22 cellular contexts compared by ENCODE assay signal in genomic region chr19:5229778-5230165, GRCh38.
DNase-seq lines count a peak whose midpoint lies in the region; ATAC-seq, FAIRE-seq and TF ChIP-seq lines count a peak whose summit lies in the region.
"Had no signal": no experiment of that assay in that cellular context is flagged by ENCODE, and none has a peak within 500 bp of the region (broad histone marks: within the 10 kb centered on the region; RNA-seq: fewer than 3 reads in every experiment).

No MANE protein-coding gene starts in this region.

- TF ChIP-seq CTCF in coronary artery (IDR thresholded peaks at IDR 0.05) (no peak), psoas muscle (IDR thresholded peaks at IDR 0.05) (no peak), kidney (IDR thresholded peaks at IDR 0.05; ENCODE audit: borderline replicate concordance, extremely low read depth, insufficient read depth) (no peak), Peyer's patch (IDR thresholded peaks at IDR 0.05) (no peak)

- H3K27ac ChIP-seq in CD4-positive, alpha-beta memory T cell (ENCODE audit: low read depth, low read length) = no peak overlapping the region
- no peak overlapping the region for H3K27ac ChIP-seq in HUES6 (ENCODE audit: low read depth, low read length)
- H3K27ac ChIP-seq in coronary artery = no peak overlapping the region
- no peak overlapping the region for H3K27ac ChIP-seq in psoas muscle
- H3K27ac ChIP-seq in kidney (ENCODE audit: low read depth in 2 of 2, low read length in 2 of 2) = no peak overlapping the region
- no peak overlapping the region for H3K27ac ChIP-seq in Peyer's patch
- H3K27ac ChIP-seq: WERI-Rb-1 had no signal

- no peak for DNase-seq in CD4-positive, alpha-beta memory T cell
- DNase-seq in coronary artery (ENCODE audit: low spot score) = no peak
- DNase-seq in psoas muscle = no peak
- DNase-seq in kidney = no peak
- DNase-seq in HUDEP-2 (lab: John Stamatoyannopoulos, UW; ENCODE audit: unreplicated experiment in 76 of 76) = no peak
- DNase-seq in Peyer's patch = no peak
- DNase-seq in activated CD4-positive, CD25-positive, alpha-beta regulatory T cell treated with anti-CD3 and anti-CD28 coated beads, Interleukin-2, amount 50 U/mL, for 72 hours = no peak
- DNase-seq: activated T-cell treated with anti-CD3 and anti-CD28 coated beads, Interleukin-2, amount 50 U/mL, for 48 hours; Caco-2; EL; Kasumi-1; left cardiac atrium; NCI-H1105; NCI-H2107; SIG-M5; WERI-Rb-1 had no signal

- H3K27me3 ChIP-seq in CD4-positive, alpha-beta memory T cell (ENCODE audit: insufficient read depth, low read length) = no peaks in the 10 kb centered on the region
- H3K27me3 ChIP-seq in HUES6 (ENCODE audit: control insufficient read depth, insufficient read depth, low read length) (no peaks in the 10 kb centered on the region), psoas muscle (ENCODE audit: insufficient read depth in 3 of 3, low read length in 2 of 3) (no peaks in the 10 kb centered on the region), Peyer's patch (no peaks in the 10 kb centered on the region)

- H3K9ac ChIP-seq in HUES6 (ENCODE audit: low read length) = no peak overlapping the region
- no peak overlapping the region for H3K9ac ChIP-seq in kidney (ENCODE audit: low read length in 2 of 2)

- H3K4me3 Mint-ChIP-seq in CD4-positive, alpha-beta memory T cell = peak overlapping the region in 6 of 8 donors; percentile 4 to 55 (median 30)
- H3K4me3 Mint-ChIP-seq: neural crest cell; T-helper 1 cell treated with Interleukin-12 subunit alpha and Interleukin-12 subunit beta and Interleukin-4 antibody, amounts not matched to agents 30 μg/mL and 1 μg/mL, for 36 hours had no signal

- H3K9me3 ChIP-seq in CD4-positive, alpha-beta memory T cell (ENCODE audit: control insufficient read depth in 1 of 2, low read length in 2 of 2) = no peaks in the 10 kb centered on the region
- no peaks in the 10 kb centered on the region for H3K9me3 ChIP-seq in HUES6 (ENCODE audit: control insufficient read depth, insufficient read depth, low read depth, low read length)
- no peaks in the 10 kb centered on the region for H3K9me3 ChIP-seq in psoas muscle
- H3K9me3 ChIP-seq in kidney (ENCODE audit: control insufficient read depth in 1 of 2, low read length in 2 of 2) = no peaks in the 10 kb centered on the region
- H3K9me3 ChIP-seq in Peyer's patch = no peaks in the 10 kb centered on the region
- H3K9me3 ChIP-seq: Caco-2 had no signal

- no peaks in the 10 kb centered on the region for H3K4me1 ChIP-seq in CD4-positive, alpha-beta memory T cell (ENCODE audit: insufficient read depth, low read length)
- peaks cover 5% of the 10 kb centered on the region; the same call in 1 of the 2 replicates for H3K4me1 ChIP-seq in HUES6 (ENCODE audit: control insufficient read depth, insufficient read depth, low read length)
- H3K4me1 ChIP-seq in psoas muscle = no peaks in the 10 kb centered on the region
- no peaks in the 10 kb centered on the region for H3K4me1 ChIP-seq in kidney (ENCODE audit: control insufficient read depth in 1 of 2, insufficient read depth in 1 of 2, low read depth in 1 of 2, low read length in 2 of 2)
- no peaks in the 10 kb centered on the region for H3K4me1 ChIP-seq in Peyer's patch
- H3K4me1 ChIP-seq: Caco-2 had no signal

- H3K36me3 Mint-ChIP-seq in CD4-positive, alpha-beta memory T cell = no peaks in the 10 kb centered on the region
- H3K36me3 Mint-ChIP-seq: activated naive CD4-positive, alpha-beta T cell treated with anti-CD3 and anti-CD28 coated beads, Interleukin-2, amount 50 U/mL, for 72 hours had no signal

- no peaks in the 10 kb centered on the region for H3K9me3 Mint-ChIP-seq in CD4-positive, alpha-beta memory T cell
- H3K9me3 Mint-ChIP-seq: activated naive CD4-positive, alpha-beta T cell treated with anti-CD3 and anti-CD28 coated beads, Interleukin-2, amount 50 U/mL, for 72 hours; neural crest cell; T-helper 1 cell treated with Interleukin-12 subunit alpha and Interleukin-12 subunit beta and Interleukin-4 antibody, amounts not matched to agents 30 μg/mL and 1 μg/mL, for 36 hours had no signal

- intact Hi-C loops in CD4-positive, alpha-beta memory T cell (cut with micrococcal nuclease) = no loop called here
- intact Hi-C loops in psoas muscle (cut with DNase I) = no loop called here
- intact Hi-C loops in kidney (cut with DNase I) = no loop called here

- no peak overlapping the region for H3K4me3 ChIP-seq in CD4-positive, alpha-beta memory T cell (ENCODE audit: low read length in 2 of 2)
- H3K4me3 ChIP-seq in HUES6 (ENCODE audit: low read depth, low read length) = peak overlapping the region; percentile 22
- H3K4me3 ChIP-seq in coronary artery = peak overlapping the region; percentile 61
- H3K4me3 ChIP-seq in psoas muscle = peak overlapping the region; percentile 11
- no peak overlapping the region for H3K4me3 ChIP-seq in kidney (ENCODE audit: low read length in 2 of 2)
- H3K4me3 ChIP-seq in Peyer's patch = peak overlapping the region in 1 of 4 donors; percentile 11

- no peak overlapping the region for H3K27ac Mint-ChIP-seq in CD4-positive, alpha-beta memory T cell
- H3K27ac Mint-ChIP-seq: activated naive CD4-positive, alpha-beta T cell treated with anti-CD3 and anti-CD28 coated beads, Interleukin-2, amount 50 U/mL, for 72 hours; T-helper 1 cell treated with Interleukin-12 subunit alpha and Interleukin-12 subunit beta and Interleukin-4 antibody, amounts not matched to agents 30 μg/mL and 1 μg/mL, for 36 hours had no signal

- H3K36me3 ChIP-seq in CD4-positive, alpha-beta memory T cell (ENCODE audit: insufficient read depth, low read length) = no peaks in the 10 kb centered on the region
- H3K36me3 ChIP-seq in HUES6 (ENCODE audit: control insufficient read depth, insufficient read depth, low read length) = peaks cover 20% of the 10 kb centered on the region
- peaks cover 0 to 2% of the 10 kb centered on the region in 2 donors for H3K36me3 ChIP-seq in psoas muscle (ENCODE audit: insufficient read depth in 1 of 2, low read depth in 1 of 2)
- H3K36me3 ChIP-seq in kidney (ENCODE audit: control insufficient read depth in 1 of 2, insufficient read depth in 2 of 2, low read length in 2 of 2) = no peaks in the 10 kb centered on the region
- H3K36me3 ChIP-seq in Peyer's patch = no peaks in the 10 kb centered on the region
- H3K36me3 ChIP-seq: WERI-Rb-1 had no signal

- no peak for TF ChIP-seq POLR2A in Peyer's patch (IDR thresholded peaks at IDR 0.05)

- CTCF ChIA-PET in CD4-positive, alpha-beta memory T cell (lab: Charles Lee; ENCODE audit: partially characterized antibody) = no interaction called here

- 35 to 44% (median 43%) methylated on average over 4 to 8 of the region's 8 CpGs for WGBS in psoas muscle, 3 donors

- ATAC-seq in psoas muscle = peak in 1 of 4 donors; percentile 36

- peaks cover 10 to 13% of the 10 kb centered on the region in 2 donors for H3K27me3 Mint-ChIP-seq in CD4-positive, alpha-beta memory T cell

- no peak for FAIRE-seq in kidney (lab: Jason Lieb, UNC)
- FAIRE-seq: frontal cortex, H1 had no signal

- POLR2A ChIA-PET in CD4-positive, alpha-beta memory T cell (lab: Charles Lee; ENCODE audit: partially characterized antibody) = no interaction called here

- H3K4me1 Mint-ChIP-seq in CD4-positive, alpha-beta memory T cell = peaks cover 3 to 12% (median 5%) of the 10 kb centered on the region in 4 donors
- H3K4me1 Mint-ChIP-seq: neural crest cell had no signal

Comparison
In these comparisons a context has a peak if more than half of its experiments do, and no peak if none do; other contexts are left out.
1. H3K4me3 ChIP-seq: peak in HUES6 (single experiment), coronary artery (single experiment) and psoas muscle (single experiment); none in CD4-positive, alpha-beta memory T cell (0 of 2) and kidney (0 of 2).